9 cellular contexts compared by ENCODE assay signal in the genomic region with DNA sequence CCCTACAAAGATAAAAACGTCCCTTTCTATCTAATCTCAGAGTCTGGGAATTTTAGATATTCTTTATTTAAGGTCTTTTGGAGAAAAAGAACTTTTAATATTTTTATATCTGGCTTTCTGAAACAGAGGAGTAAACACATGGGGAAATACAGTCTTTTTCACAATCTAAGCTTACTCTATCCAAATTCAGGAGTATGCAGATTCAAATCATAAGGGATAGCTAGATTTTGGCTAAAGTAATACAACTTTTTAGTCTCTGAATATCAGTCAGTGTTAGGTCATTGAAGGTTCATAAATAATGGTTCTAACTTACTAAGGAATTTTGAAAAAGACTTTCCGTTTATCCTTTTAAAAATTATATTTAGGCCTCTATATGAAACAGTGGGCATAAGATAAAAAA.
"Had no signal": no experiment of that assay in that cellular context is flagged by ENCODE, and none has a peak within 500 bp of the region (broad histone marks: within the 10 kb centered on the region; RNA-seq: fewer than 3 reads in every experiment).

No MANE protein-coding gene starts in this region.

- DNase-seq: GM23248, GOT3, H7, H9, HCEC 1CT, HFFc6 had no signal

- H3K4me2 ChIP-seq: GM23338 had no signal

- H3K27ac ChIP-seq: GM23248 had no signal

- H2AFZ ChIP-seq: GM23248 had no signal

- ATAC-seq: GM23338, HCT116 had no signal

- H3K4me3 ChIP-seq: GM23248, GM23338, HAP-1 had no signal

- H3K9me3 ChIP-seq: HAP-1 had no signal

- H3K4me1 ChIP-seq: HAP-1 had no signal

- H3K9ac ChIP-seq: GM23248 had no signal

- H3K36me3 ChIP-seq: HAP-1 had no signal
